Comparison of ENCODE assay signal across 26 cellular contexts in the genomic region with DNA sequence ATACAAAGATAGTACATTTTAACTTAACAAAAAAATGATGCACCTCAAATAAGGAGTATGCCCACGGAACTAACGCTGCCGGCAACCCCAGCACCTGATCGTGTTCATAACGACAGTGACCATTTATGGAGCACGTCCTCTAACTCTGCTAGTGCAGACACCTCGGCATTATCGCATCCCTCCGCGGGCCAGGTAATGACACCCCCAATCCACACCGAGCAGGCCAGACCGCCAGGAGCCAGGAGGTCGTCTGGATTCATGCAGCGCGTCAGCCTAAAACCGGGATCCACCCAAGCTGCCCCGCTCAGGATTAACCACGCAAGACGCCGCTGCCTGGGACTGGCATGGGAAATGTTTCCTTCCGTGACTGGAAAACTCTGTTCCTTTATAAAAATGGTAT. TPM values are rescaled to one million over a fixed set of nuclear protein-coding genes. Genes with fewer than 3 reads are reported as not detected.
DNase-seq lines count a peak whose midpoint lies in the region; ATAC-seq and TF ChIP-seq lines count a peak whose summit lies in the region.
"Had no signal": no experiment of that assay in that cellular context is flagged by ENCODE, and none has a peak within 500 bp of the region (broad histone marks: within the 10 kb centered on the region; RNA-seq: fewer than 3 reads in every experiment).

No MANE protein-coding gene starts in this region.

- DNase-seq in islet precursor cell = peak; percentile 35
- peak; percentile 75 for DNase-seq in mesenteric fat pad (ENCODE audit: low spot score)
- peak; percentile 57 for DNase-seq in posterior vena cava (ENCODE audit: low spot score)
- DNase-seq in stimulated activated effector memory CD8-positive, alpha-beta T cell treated with anti-CD3 and anti-CD28 coated beads, Interleukin-12 subunit alpha, Interleukin-12 subunit beta, amount 100 ng/mL, for 72 hours (ENCODE audit: low spot score in 2 of 2) = no peak
- no peak for DNase-seq in activated CD4-positive, alpha-beta T cell treated with anti-CD3 and anti-CD28 coated beads, Interleukin-2, amount 50 U/mL, for 48 hours
- no peak for DNase-seq in type B pancreatic cell (ENCODE audit: extremely low spot score, unreplicated experiment)
- DNase-seq: 8988T; ACHN; BE2C; C1 segment of cervical spinal cord; CD4-positive, alpha-beta memory T cell; CD4-positive, CD25-positive, alpha-beta regulatory T cell; CD8-positive, alpha-beta memory T cell; COR-L47; DMS 273 treated with DMSO at 0.1 percent for 48 hours; DMS153; DMS53; DMS79; DND-41; EL; GDM1 had no signal

- peaks cover 2% of the 10 kb centered on the region for H3K9me3 Mint-ChIP-seq in stimulated activated effector memory CD8-positive, alpha-beta T cell treated with anti-CD3 and anti-CD28 coated beads, Interleukin-12 subunit alpha, Interleukin-12 subunit beta, amount 100 ng/mL, for 72 hours
- H3K9me3 Mint-ChIP-seq in type B pancreatic cell = peaks cover 5% of the 10 kb centered on the region

- no peaks in the 10 kb centered on the region for H3K4me1 Mint-ChIP-seq in stimulated activated effector memory CD8-positive, alpha-beta T cell treated with anti-CD3 and anti-CD28 coated beads, Interleukin-12 subunit alpha, Interleukin-12 subunit beta, amount 100 ng/mL, for 72 hours
- H3K4me1 Mint-ChIP-seq in type B pancreatic cell (ENCODE audit: unreplicated experiment) = peaks cover 5% of the 10 kb centered on the region
- H3K4me1 Mint-ChIP-seq: CD14-positive monocyte; CD8-positive, alpha-beta memory T cell had no signal

- no peaks in the 10 kb centered on the region for H3K36me3 Mint-ChIP-seq in stimulated activated effector memory CD8-positive, alpha-beta T cell treated with anti-CD3 and anti-CD28 coated beads, Interleukin-12 subunit alpha, Interleukin-12 subunit beta, amount 100 ng/mL, for 72 hours
- peaks cover 3% of the 10 kb centered on the region for H3K36me3 Mint-ChIP-seq in type B pancreatic cell
- H3K36me3 Mint-ChIP-seq: CD14-positive monocyte; CD4-positive, alpha-beta memory T cell; CD4-positive, CD25-positive, alpha-beta regulatory T cell; CD8-positive, alpha-beta memory T cell had no signal

- no peak overlapping the region for H3K27ac Mint-ChIP-seq in stimulated activated effector memory CD8-positive, alpha-beta T cell treated with anti-CD3 and anti-CD28 coated beads, Interleukin-12 subunit alpha, Interleukin-12 subunit beta, amount 100 ng/mL, for 72 hours
- H3K27ac Mint-ChIP-seq in type B pancreatic cell = no peak overlapping the region
- H3K27ac Mint-ChIP-seq: CD14-positive monocyte; CD4-positive, alpha-beta memory T cell; CD8-positive, alpha-beta memory T cell had no signal

- H3K27me3 Mint-ChIP-seq in type B pancreatic cell = peaks cover 28% of the 10 kb centered on the region
- H3K27me3 Mint-ChIP-seq: CD4-positive, CD25-positive, alpha-beta regulatory T cell had no signal

- no peak overlapping the region for H3K4me3 Mint-ChIP-seq in stimulated activated effector memory CD8-positive, alpha-beta T cell treated with anti-CD3 and anti-CD28 coated beads, Interleukin-12 subunit alpha, Interleukin-12 subunit beta, amount 100 ng/mL, for 72 hours
- H3K4me3 Mint-ChIP-seq in type B pancreatic cell = no peak overlapping the region
- H3K4me3 Mint-ChIP-seq: CD14-positive monocyte; CD4-positive, alpha-beta memory T cell; CD4-positive, CD25-positive, alpha-beta regulatory T cell; CD8-positive, alpha-beta memory T cell had no signal

- no peak for TF ChIP-seq CTCF in type B pancreatic cell (conservative IDR thresholded peaks at IDR 0.05)

- no peak for ATAC-seq in stimulated activated effector memory CD8-positive, alpha-beta T cell treated with anti-CD3 and anti-CD28 coated beads, Interleukin-12 subunit alpha, Interleukin-12 subunit beta, amount 100 ng/mL, for 72 hours
- ATAC-seq in GM21528 (IDR thresholded peaks at IDR 0.05; ENCODE audit: low FRiP score, unreplicated experiment) = no peak
- ATAC-seq: GM12878 had no signal

- intact Hi-C loops in posterior vena cava (cut with DNase I) = no loop called here

RNA-seq across cellular contexts. Expression of a gene that starts 34.1 kb away (rescaled TPM):
- total RNA-seq in mesenteric fat pad (0.48 TPM), posterior vena cava (1 to 10 TPM in 1 of 2 donors, under 1 TPM in 1; 0.24 to 1.7 TPM), type B pancreatic cell (ENCODE audit: low replicate concordance) (7.6 and 17.4 TPM in 2 replicates)
- total RNA-seq: CD4-positive, alpha-beta memory T cell; CD4-positive, CD25-positive, alpha-beta regulatory T cell; CD8-positive, alpha-beta memory T cell; Daoy; G401; GM12878 had no signal

Comparison
In these comparisons a context has a peak if more than half of its experiments do, and no peak if none do; other contexts are left out.
1. DNase-seq: peak in islet precursor cell (single experiment), mesenteric fat pad (single experiment) and posterior vena cava (single experiment); none in stimulated activated effector memory CD8-positive, alpha-beta T cell treated with anti-CD3 and anti-CD28 coated beads, Interleukin-12 subunit alpha, Interleukin-12 subunit beta, amount 100 ng/mL, for 72 hours (0 of 2), activated CD4-positive, alpha-beta T cell treated with anti-CD3 and anti-CD28 coated beads, Interleukin-2, amount 50 U/mL, for 48 hours (0 of 2) and type B pancreatic cell (single experiment).